ENCODE assay signal across 20 cellular contexts in genomic region chr15:38297623-38298388, GRCh38. TPM values are rescaled to one million over a fixed set of nuclear protein-coding genes. Genes with fewer than 3 reads are reported as not detected.
A peak's percentile ranks its signal among the peaks of the same experiment; 100 is the strongest.
DNase-seq lines count a peak whose midpoint lies in the region; ATAC-seq, FAIRE-seq and TF ChIP-seq lines count a peak whose summit lies in the region.
"Had no signal": no experiment of that assay in that cellular context is flagged by ENCODE, and none has a peak within 500 bp of the region (broad histone marks: within the 10 kb centered on the region; RNA-seq: fewer than 3 reads in every experiment).

No MANE protein-coding gene starts in this region.

- FAIRE-seq in astrocyte (lab: Jason Lieb, UNC): peak; percentile 68

- no peaks in the 10 kb centered on the region for H3K4me1 Mint-ChIP-seq in activated T-cell treated with anti-CD3 and anti-CD28 coated beads, Interleukin-2, amount 50 U/mL, for 72 hours (ENCODE audit: low read depth)
- peaks cover 11% of the 10 kb centered on the region for H3K4me1 Mint-ChIP-seq in astrocyte (ENCODE audit: low read depth, unreplicated experiment)
- no peaks in the 10 kb centered on the region for H3K4me1 Mint-ChIP-seq in stimulated activated naive CD8-positive, alpha-beta T cell treated with anti-CD3 and anti-CD28 coated beads, Interleukin-15, amount 100 ng/mL, for 72 hours
- peaks cover 7% of the 10 kb centered on the region for H3K4me1 Mint-ChIP-seq in stimulated activated memory B cell treated with anti-CD40 and anti-IgM and Interleukin-4, amounts not matched to agents 10 μg/mL and 1 μg/mL and 100 μg/mL, for 72 hours
- H3K4me1 Mint-ChIP-seq: IgD-negative memory B cell had no signal

- H3K4me3 Mint-ChIP-seq in activated T-cell treated with anti-CD3 and anti-CD28 coated beads, Interleukin-2, amount 50 U/mL, for 72 hours: no peak overlapping the region
- no peak overlapping the region for H3K4me3 Mint-ChIP-seq in astrocyte (ENCODE audit: unreplicated experiment)
- H3K4me3 Mint-ChIP-seq in stimulated activated naive CD8-positive, alpha-beta T cell treated with anti-CD3 and anti-CD28 coated beads, Interleukin-15, amount 100 ng/mL, for 72 hours: no peak overlapping the region
- no peak overlapping the region for H3K4me3 Mint-ChIP-seq in stimulated activated memory B cell treated with anti-CD40 and anti-IgM and Interleukin-4, amounts not matched to agents 10 μg/mL and 1 μg/mL and 100 μg/mL, for 72 hours
- H3K4me3 Mint-ChIP-seq: activated naive CD4-positive, alpha-beta T cell treated with anti-CD3 and anti-CD28 coated beads for 36 hours; IgD-negative memory B cell had no signal

- no peak for DNase-seq in activated T-cell treated with anti-CD3 and anti-CD28 coated beads, Interleukin-2, amount 50 U/mL, for 72 hours
- DNase-seq in activated T-cell treated with anti-CD3 and anti-CD28 coated beads, Interleukin-2, amount 50 U/mL, for 48 hours: no peak
- peak; percentile 61 for DNase-seq in astrocyte (ENCODE audit: low read depth)
- DNase-seq in stimulated activated naive CD8-positive, alpha-beta T cell treated with anti-CD3 and anti-CD28 coated beads, Interleukin-15, amount 100 ng/mL, for 72 hours: no peak
- no peak for DNase-seq in left cardiac atrium
- DNase-seq in NCI-H2171 (lab: John Stamatoyannopoulos, UW): no peak
- DNase-seq: activated CD4-positive, alpha-beta T cell treated with anti-CD3 and anti-CD28 coated beads, Interleukin-2, amount 50 U/mL, for 4 hours; activated naive CD4-positive, alpha-beta T cell treated with anti-CD3 and anti-CD28 coated beads for 36 hours; cerebellar nuclear complex; erythroblast; GOT3; NCI-H1436 treated with DMSO at 0.1 percent for 48 hours; NCI-H526 treated with DMSO at 0.1 percent for 48 hours; Right ventricle myocardium superior; tibial artery had no signal

- H3K36me3 ChIP-seq in astrocyte (ENCODE audit: insufficient read depth, low read length): peaks cover 10% of the 10 kb centered on the region
- H3K36me3 ChIP-seq: neutrophil, tibial artery had no signal

- H3K36me3 Mint-ChIP-seq in activated T-cell treated with anti-CD3 and anti-CD28 coated beads, Interleukin-2, amount 50 U/mL, for 72 hours (ENCODE audit: insufficient read depth in 2 of 2): no peaks in the 10 kb centered on the region
- peaks cover 6% of the 10 kb centered on the region for H3K36me3 Mint-ChIP-seq in astrocyte (ENCODE audit: low read depth, unreplicated experiment)
- H3K36me3 Mint-ChIP-seq in stimulated activated memory B cell treated with anti-CD40 and anti-IgM and Interleukin-4, amounts not matched to agents 10 μg/mL and 1 μg/mL and 100 μg/mL, for 72 hours: peaks cover 13% of the 10 kb centered on the region
- H3K36me3 Mint-ChIP-seq: IgD-negative memory B cell had no signal

- no peaks in the 10 kb centered on the region for H3K9me3 ChIP-seq in astrocyte (ENCODE audit: insufficient read depth, low read depth, low read length)
- H3K9me3 ChIP-seq: neutrophil, tibial artery had no signal

- no peak overlapping the region for H3K9ac ChIP-seq in astrocyte (ENCODE audit: low read length)

- peaks cover 99% of the 10 kb centered on the region for H3K79me2 ChIP-seq in astrocyte (ENCODE audit: insufficient read depth, low read length)

- peaks cover 17% of the 10 kb centered on the region for H3K4me1 ChIP-seq in astrocyte (ENCODE audit: insufficient read depth, low read length)

- TF ChIP-seq CTCF in astrocyte (IDR thresholded peaks at IDR 0.05; ENCODE audit: insufficient read depth, low read depth, low read length): no peak

- H4K20me1 ChIP-seq in astrocyte (ENCODE audit: insufficient read depth, low read length): peaks cover 88% of the 10 kb centered on the region

- intact Hi-C loops in left cardiac atrium (cut with DNase I): no loop called here

- H3K27ac ChIP-seq in astrocyte (ENCODE audit: low read depth, low read length): no peak overlapping the region
- H3K27ac ChIP-seq: neutrophil, tibial artery had no signal

- H3K4me2 ChIP-seq in astrocyte (ENCODE audit: low read length): no peak overlapping the region

- no peak overlapping the region for H3K27ac Mint-ChIP-seq in activated T-cell treated with anti-CD3 and anti-CD28 coated beads, Interleukin-2, amount 50 U/mL, for 72 hours
- H3K27ac Mint-ChIP-seq in astrocyte (ENCODE audit: unreplicated experiment): no peak overlapping the region
- no peak overlapping the region for H3K27ac Mint-ChIP-seq in stimulated activated naive CD8-positive, alpha-beta T cell treated with anti-CD3 and anti-CD28 coated beads, Interleukin-15, amount 100 ng/mL, for 72 hours
- H3K27ac Mint-ChIP-seq in stimulated activated memory B cell treated with anti-CD40 and anti-IgM and Interleukin-4, amounts not matched to agents 10 μg/mL and 1 μg/mL and 100 μg/mL, for 72 hours: no peak overlapping the region
- H3K27ac Mint-ChIP-seq: activated naive CD4-positive, alpha-beta T cell treated with anti-CD3 and anti-CD28 coated beads for 36 hours; IgD-negative memory B cell had no signal

- no peak overlapping the region for H2AFZ ChIP-seq in astrocyte (ENCODE audit: low read depth, low read length)

- peak; percentile 52 to 70 for ATAC-seq in activated T-cell treated with anti-CD3 and anti-CD28 coated beads, Interleukin-2, amount 50 U/mL, for 72 hours (replicated peaks in 1 of 2)
- peak; percentile 73 for ATAC-seq in HG02885 (IDR thresholded peaks at IDR 0.05; ENCODE audit: poor library complexity, unreplicated experiment)
- peak; percentile 96 for ATAC-seq in stimulated activated naive CD8-positive, alpha-beta T cell treated with anti-CD3 and anti-CD28 coated beads, Interleukin-15, amount 100 ng/mL, for 72 hours
- no peak for ATAC-seq in left cardiac atrium
- ATAC-seq in stimulated activated memory B cell treated with anti-CD40 and anti-IgM and Interleukin-4, amounts not matched to agents 10 μg/mL and 1 μg/mL and 100 μg/mL, for 72 hours: no peak

- no peak overlapping the region for H3K4me3 ChIP-seq in astrocyte (ENCODE audit: insufficient read depth, low read depth, low read length)
- H3K4me3 ChIP-seq: lung, tibial artery had no signal

- H3K27me3 Mint-ChIP-seq in activated T-cell treated with anti-CD3 and anti-CD28 coated beads, Interleukin-2, amount 50 U/mL, for 72 hours (ENCODE audit: low read depth): peaks cover 4% of the 10 kb centered on the region
- no peaks in the 10 kb centered on the region for H3K27me3 Mint-ChIP-seq in astrocyte (ENCODE audit: low read depth, unreplicated experiment)
- no peaks in the 10 kb centered on the region for H3K27me3 Mint-ChIP-seq in stimulated activated naive CD8-positive, alpha-beta T cell treated with anti-CD3 and anti-CD28 coated beads, Interleukin-15, amount 100 ng/mL, for 72 hours
- H3K27me3 Mint-ChIP-seq in stimulated activated memory B cell treated with anti-CD40 and anti-IgM and Interleukin-4, amounts not matched to agents 10 μg/mL and 1 μg/mL and 100 μg/mL, for 72 hours: no peaks in the 10 kb centered on the region
- H3K27me3 Mint-ChIP-seq: IgD-negative memory B cell had no signal

- no peaks in the 10 kb centered on the region for H3K9me3 Mint-ChIP-seq in activated T-cell treated with anti-CD3 and anti-CD28 coated beads, Interleukin-2, amount 50 U/mL, for 72 hours
- no peaks in the 10 kb centered on the region for H3K9me3 Mint-ChIP-seq in astrocyte (ENCODE audit: unreplicated experiment)
- H3K9me3 Mint-ChIP-seq in stimulated activated naive CD8-positive, alpha-beta T cell treated with anti-CD3 and anti-CD28 coated beads, Interleukin-15, amount 100 ng/mL, for 72 hours: no peaks in the 10 kb centered on the region
- no peaks in the 10 kb centered on the region for H3K9me3 Mint-ChIP-seq in stimulated activated memory B cell treated with anti-CD40 and anti-IgM and Interleukin-4, amounts not matched to agents 10 μg/mL and 1 μg/mL and 100 μg/mL, for 72 hours
- H3K9me3 Mint-ChIP-seq: activated naive CD4-positive, alpha-beta T cell treated with anti-CD3 and anti-CD28 coated beads for 36 hours; IgD-negative memory B cell had no signal

- no peaks in the 10 kb centered on the region for H3K27me3 ChIP-seq in astrocyte (ENCODE audit: insufficient read depth, low read length)
- H3K27me3 ChIP-seq: neutrophil, tibial artery had no signal

RNA-seq across cellular contexts. Expression of gene SPRED1, which starts 45.2 kb away (rescaled TPM):
- 1 to 10 TPM in 1 of 2 donors, under 1 TPM in 1; 0.77 to 1.5 TPM for total RNA-seq in activated T-cell treated with anti-CD3 and anti-CD28 coated beads, Interleukin-2, amount 50 U/mL, for 72 hours
- total RNA-seq in astrocyte (29.5 and 31.7 TPM in 2 replicates), left cardiac atrium (10 to 100 TPM; 16.1 to 19.9 TPM)

Comparison
In these comparisons a context has a peak if more than half of its experiments do, and no peak if none do; other contexts are left out.
1. ATAC-seq: peak in activated T-cell treated with anti-CD3 and anti-CD28 coated beads, Interleukin-2, amount 50 U/mL, for 72 hours (2 of 2), HG02885 (single experiment) and stimulated activated naive CD8-positive, alpha-beta T cell treated with anti-CD3 and anti-CD28 coated beads, Interleukin-15, amount 100 ng/mL, for 72 hours (single experiment); none in left cardiac atrium (0 of 2) and stimulated activated memory B cell treated with anti-CD40 and anti-IgM and Interleukin-4, amounts not matched to agents 10 μg/mL and 1 μg/mL and 100 μg/mL, for 72 hours (single experiment).
2. RNA of gene SPRED1, which starts 45.2 kb away (total RNA-seq): 29.5 to 31.7 TPM in astrocyte and 16.1 to 19.9 TPM in left cardiac atrium; 0.77 to 1.5 TPM in activated T-cell treated with anti-CD3 and anti-CD28 coated beads, Interleukin-2, amount 50 U/mL, for 72 hours; every median in the first group is over 4 times any median in the second.